ENCODE assay signal across 28 cellular contexts in genomic region chr13:108115739-108116138, GRCh38.
"Had no signal": no experiment of that assay in that cellular context is flagged by ENCODE, and none has a peak within 500 bp of the region (broad histone marks: within the 10 kb centered on the region; RNA-seq: fewer than 3 reads in every experiment).

No MANE protein-coding gene starts in this region.

- FAIRE-seq: colon had no signal

- ATAC-seq: activated CD8-positive, alpha-beta T cell treated with anti-CD3 and anti-CD28 coated beads for 36 hours; activated T-cell treated with anti-CD3 and anti-CD28 coated beads, Interleukin-2, amount 50 U/mL, for 72 hours; activated T-helper 17 cell treated with anti-CD3 and anti-CD28 coated beads, Interleukin-2, amount 50 U/mL, for 72 hours; Panc1 had no signal

- H3K36me3 ChIP-seq: adrenal gland, SJCRH30 had no signal

- DNase-seq: activated CD4-positive, alpha-beta T cell treated with anti-CD3 and anti-CD28 coated beads, Interleukin-2, amount 10 ng/mL, durations not matched to agents 24 days and 14 days; activated CD4-positive, alpha-beta T cell treated with anti-CD3 and anti-CD28 coated beads, Interleukin-2, amount 50 U/mL, for 4 hours; activated CD8-positive, alpha-beta T cell treated with anti-CD3 and anti-CD28 coated beads for 36 hours; activated effector memory CD4-positive, alpha-beta T cell treated with anti-CD3 and anti-CD28 coated beads, Interleukin-2, amount 50 U/mL, for 16 hours; activated naive CD4-positive, alpha-beta T cell treated with Interleukin-2 at 50 U/mL for 16 hours; activated T-cell treated with anti-CD3 and anti-CD28 coated beads, Interleukin-2, amount 50 U/mL, for 1 hour; activated T-cell treated with anti-CD3 and anti-CD28 coated beads, Interleukin-2, amount 50 U/mL, for 72 hours; adrenal gland; anterior cingulate cortex; central memory CD4-positive, alpha-beta T cell; NCI-H1092 treated with DMSO at 0.1 percent for 48 hours; NCI-H1417; NCI-H146; NCI-H187; NCI-H2029 treated with DMSO at 0.1 percent for 48 hours; NCI-H2107; NCI-H2171; NCI-H446; NCI-H510A treated with DMSO at 0.1 percent for 48 hours; NCI-H526 treated with DMSO at 0.1 percent for 48 hours; NCI-H774; SHP77; SJCRH30; T1000 had no signal

- H3K27me3 ChIP-seq: adrenal gland, SJCRH30 had no signal

- H3K4me3 ChIP-seq: adrenal gland, SJCRH30, SK-N-MC had no signal
